Comparison of ENCODE assay signal across 8 cellular contexts in the genomic region with DNA sequence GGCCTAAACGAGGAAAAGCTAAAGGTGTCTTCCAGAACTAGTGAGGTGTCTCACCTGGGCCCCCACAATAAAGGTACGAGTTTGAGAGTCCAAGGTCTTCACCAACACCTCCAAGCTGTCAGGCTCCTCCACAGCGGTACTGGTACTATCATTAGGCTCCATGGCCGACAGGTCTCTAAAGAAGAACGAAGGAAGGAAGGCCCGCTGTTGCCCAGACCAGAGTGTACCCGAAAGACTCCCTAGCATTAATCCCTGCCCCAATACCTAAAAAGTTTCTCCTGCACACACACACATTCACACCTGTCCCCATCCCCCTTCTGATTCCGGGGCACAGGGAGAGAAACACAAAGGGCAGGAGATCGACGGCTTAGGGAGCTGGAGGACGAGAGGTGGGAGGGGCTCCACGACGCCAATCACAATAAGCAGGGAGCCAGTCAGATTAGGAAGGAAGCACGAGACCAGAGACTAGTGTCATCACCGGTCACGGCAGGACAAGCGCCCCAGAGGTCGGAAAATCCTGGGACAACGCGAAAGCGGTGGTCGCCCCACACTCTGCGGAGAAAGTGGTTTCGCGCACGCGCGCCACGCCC. TPM values are rescaled to one million over a fixed set of nuclear protein-coding genes. Genes with fewer than 3 reads are reported as not detected.
DNase-seq lines count a peak whose midpoint lies in the region; ATAC-seq and TF ChIP-seq lines count a peak whose summit lies in the region.

No MANE protein-coding gene starts in this region.

- no peaks in the 10 kb centered on the region for H3K9me3 Mint-ChIP-seq in activated CD4-positive, alpha-beta memory T cell treated with anti-CD3 and anti-CD28 coated beads for 36 hours
- no peaks in the 10 kb centered on the region for H3K9me3 Mint-ChIP-seq in neural progenitor cell

- H3K27me3 ChIP-seq in foreskin keratinocyte (no peaks in the 10 kb centered on the region), neural progenitor cell (no peaks in the 10 kb centered on the region)

- H3K27ac ChIP-seq in foreskin keratinocyte (peak overlapping the region; percentile 97), neural progenitor cell (peak overlapping the region; percentile 98)

- H3F3A ChIP-seq in neural progenitor cell (ENCODE audit: low read depth) = peaks cover 39% of the 10 kb centered on the region

- POLR2A ChIA-PET in activated CD4-positive, alpha-beta memory T cell treated with anti-CD3 and anti-CD28 coated beads for 36 hours (lab: Charles Lee) = interaction anchor here (0.7 to 6.1 kb wide), 18 partner anchors 11 to 318 kb away, joined by 3 to 92 read pairs (median 4); partner anchors contain the start of genes C6orf47, CLIC1, CSNK2B and DDX39B

- H3K4me2 ChIP-seq in neural progenitor cell = peak overlapping the region; percentile 88

- peaks cover 41% of the 10 kb centered on the region for H3K4me1 Mint-ChIP-seq in activated CD4-positive, alpha-beta memory T cell treated with anti-CD3 and anti-CD28 coated beads for 36 hours (ENCODE audit: low read depth)
- peaks cover 33% of the 10 kb centered on the region for H3K4me1 Mint-ChIP-seq in neural progenitor cell

- peak overlapping the region; percentile 82 for H3K9ac ChIP-seq in neural progenitor cell

- intact Hi-C loops in activated CD4-positive, alpha-beta memory T cell treated with anti-CD3 and anti-CD28 coated beads for 36 hours (cut with micrococcal nuclease) = loop anchor here (1.0 to 5.0 kb wide), 7 partner anchors 9 to 159 kb away; partner anchors contain the start of genes C6orf47, DDX39B, NFKBIL1 and PRRC2A

- H4K20me1 ChIP-seq in neural progenitor cell (ENCODE audit: low read depth) = peaks cover 18% of the 10 kb centered on the region

- in situ Hi-C loops in GM13976 (cut with MboI; ENCODE audit: low sequenced_read_pairs, unreplicated experiment) = no loop called here

- ATAC-seq in HG02870 (IDR thresholded peaks at IDR 0.05; ENCODE audit: unreplicated experiment) (peak; percentile 25), foreskin keratinocyte (peak; percentile 73)

- TF ChIP-seq CTCF in GM13976 (IDR thresholded peaks at IDR 0.05; ENCODE audit: borderline replicate concordance, control extremely low read depth, extremely low read depth, insufficient read depth, missing control alignments) = no peak
- TF ChIP-seq CTCF in foreskin keratinocyte (conservative IDR thresholded peaks at IDR 0.05) = no peak
- no peak for TF ChIP-seq CTCF in neural progenitor cell (IDR thresholded peaks at IDR 0.05)

- peak overlapping the region; percentile 85 for H3K4me3 ChIP-seq in neural progenitor cell

- H3K9me3 ChIP-seq in neural progenitor cell (ENCODE audit: low read depth) = no peaks in the 10 kb centered on the region

- peaks cover 5% of the 10 kb centered on the region for H3K36me3 ChIP-seq in neural progenitor cell

- H3K36me3 Mint-ChIP-seq in activated CD4-positive, alpha-beta memory T cell treated with anti-CD3 and anti-CD28 coated beads for 36 hours = peaks cover 42% of the 10 kb centered on the region
- H3K36me3 Mint-ChIP-seq in neural progenitor cell = peaks cover 37% of the 10 kb centered on the region

- H2AFZ ChIP-seq in neural progenitor cell (replicated peaks) = peak overlapping the region; percentile 69

- peak overlapping the region; percentile 94 for H3K4me3 Mint-ChIP-seq in activated CD4-positive, alpha-beta memory T cell treated with anti-CD3 and anti-CD28 coated beads for 36 hours
- peak overlapping the region; percentile 99 for H3K4me3 Mint-ChIP-seq in neural progenitor cell

- H3K79me2 ChIP-seq in neural progenitor cell (ENCODE audit: low read depth) = peaks cover 48% of the 10 kb centered on the region

- no peaks in the 10 kb centered on the region for H3K4me1 ChIP-seq in foreskin keratinocyte
- H3K4me1 ChIP-seq in neural progenitor cell = peaks cover 11% of the 10 kb centered on the region

- H3K27ac Mint-ChIP-seq in activated CD4-positive, alpha-beta memory T cell treated with anti-CD3 and anti-CD28 coated beads for 36 hours = peak overlapping the region; percentile 99
- peak overlapping the region; percentile 98 for H3K27ac Mint-ChIP-seq in neural progenitor cell

- CTCF ChIA-PET in activated CD4-positive, alpha-beta memory T cell treated with anti-CD3 and anti-CD28 coated beads for 36 hours (lab: Charles Lee) = interaction anchor here (0.6 to 2.2 kb wide), 11 partner anchors 10 to 211 kb away, joined by 3 to 10 read pairs (median 5); partner anchors contain the start of genes ATP6V1G2, GPANK1, HSPA1B and LSM2

- H3K27me3 Mint-ChIP-seq in activated CD4-positive, alpha-beta memory T cell treated with anti-CD3 and anti-CD28 coated beads for 36 hours = no peaks in the 10 kb centered on the region
- peaks cover 10% of the 10 kb centered on the region for H3K27me3 Mint-ChIP-seq in neural progenitor cell (ENCODE audit: insufficient read depth, low read depth)

- DNase-seq in Ammon's horn (ENCODE audit: low spot score) (peak; percentile 79), GM13976 (ENCODE audit: low spot score) (peak; percentile 73), NCI-H2029 treated with DMSO at 0.1 percent for 48 hours (lab: John Stamatoyannopoulos, UW) (peak; percentile 74), foreskin keratinocyte (peak; percentile 42 to 73), neural progenitor cell (ENCODE audit: low spot score) (peak; percentile 90)
- DNase-seq in activated CD4-positive, alpha-beta memory T cell treated with anti-CD3 and anti-CD28 coated beads for 36 hours = peak; percentile 82
- DNase-seq in stimulated activated CD8-positive, alpha-beta memory T cell treated with anti-CD3 and anti-CD28 coated beads, Interleukin-4, amount 100 ng/mL, for 48 hours = no peak

RNA-seq across cellular contexts. Expression of gene BAG6, which starts 0.8 kb away (rescaled TPM):
- 100 to 1,000 TPM; 351 to 354 TPM for total RNA-seq in activated CD4-positive, alpha-beta memory T cell treated with anti-CD3 and anti-CD28 coated beads for 36 hours
- total RNA-seq in foreskin keratinocyte (179 and 180 TPM in 2 replicates), neural progenitor cell (ENCODE audit: low replicate concordance) (171 and 310 TPM in 2 replicates)
- 181 and 185 TPM in 2 replicates for polyA plus RNA-seq in foreskin keratinocyte

RNA-seq across cellular contexts. Expression of gene APOM, which starts 4.0 kb away (rescaled TPM):
- total RNA-seq in activated CD4-positive, alpha-beta memory T cell treated with anti-CD3 and anti-CD28 coated beads for 36 hours = 1 to 10 TPM; 2.9 to 3.1 TPM
- total RNA-seq in foreskin keratinocyte = 0.88 and 1.3 TPM in 2 replicates
- polyA plus RNA-seq in foreskin keratinocyte = 2.7 and 3.0 TPM in 2 replicates
- total RNA-seq in neural progenitor cell (ENCODE audit: low replicate concordance) = 2.6 and 4.2 TPM in 2 replicates

RNA-seq across cellular contexts. Expression of gene C6orf47, which starts 8.9 kb away (rescaled TPM):
- 10 to 100 TPM; 15.8 to 16.9 TPM for total RNA-seq in activated CD4-positive, alpha-beta memory T cell treated with anti-CD3 and anti-CD28 coated beads for 36 hours
- total RNA-seq in foreskin keratinocyte (18.7 and 19.7 TPM in 2 replicates), neural progenitor cell (ENCODE audit: low replicate concordance) (14.6 and 17.1 TPM in 2 replicates)
- 16.7 and 16.8 TPM in 2 replicates for polyA plus RNA-seq in foreskin keratinocyte

RNA-seq across cellular contexts. Expression of gene GPANK1, which starts 13.1 kb away (rescaled TPM):
- 10 to 100 TPM; 31.6 to 32.3 TPM for total RNA-seq in activated CD4-positive, alpha-beta memory T cell treated with anti-CD3 and anti-CD28 coated beads for 36 hours
- total RNA-seq in foreskin keratinocyte = 17.2 and 17.8 TPM in 2 replicates
- 26.5 and 28.7 TPM in 2 replicates for polyA plus RNA-seq in foreskin keratinocyte
- total RNA-seq in neural progenitor cell (ENCODE audit: low replicate concordance) = 20.2 and 21.0 TPM in 2 replicates

RNA-seq across cellular contexts. Expression of gene CSNK2B, which starts 14.2 kb away (rescaled TPM):
- total RNA-seq in activated CD4-positive, alpha-beta memory T cell treated with anti-CD3 and anti-CD28 coated beads for 36 hours = 100 to 1,000 TPM; 227 to 234 TPM
- total RNA-seq in foreskin keratinocyte (201 and 203 TPM in 2 replicates), neural progenitor cell (ENCODE audit: low replicate concordance) (126 and 190 TPM in 2 replicates)
- 295 and 298 TPM in 2 replicates for polyA plus RNA-seq in foreskin keratinocyte
